1 cellular context compared by ENCODE assay signal in genomic region chr22:46659059-46659790, GRCh38.
TF ChIP-seq lines count a peak whose summit lies in the region.

No MANE protein-coding gene starts in this region.

TF ChIP-seq in H1, 55 proteins besides CTCF, POLR2A, EP300 and RAD21:
- TF ChIP-seq SIRT6 (IDR thresholded peaks at IDR 0.05; ENCODE audit: low read length) = no peak
- no peak for TF ChIP-seq CBX5 (IDR thresholded peaks at IDR 0.05; ENCODE audit: low read depth, low read length)
- TF ChIP-seq SP2 (IDR thresholded peaks at IDR 0.05; ENCODE audit: low read length) = no peak
- no peak for TF ChIP-seq RFX5 (IDR thresholded peaks at IDR 0.05; ENCODE audit: borderline replicate concordance, low read depth, low read length)
- TF ChIP-seq BACH1 (IDR thresholded peaks at IDR 0.05; ENCODE audit: low read length) = no peak
- no peak for TF ChIP-seq ATF3 (IDR thresholded peaks at IDR 0.05; ENCODE audit: insufficient read depth, low read depth, low read length)
- TF ChIP-seq FOSL1 (IDR thresholded peaks at IDR 0.05; ENCODE audit: insufficient read depth, low read depth, low read length) = no peak
- TF ChIP-seq TAF7 (optimal IDR thresholded peaks at IDR 0.05; ENCODE audit: borderline replicate concordance, low read depth, low read length) = no peak
- TF ChIP-seq CTBP2 (IDR thresholded peaks at IDR 0.05; ENCODE audit: borderline replicate concordance, insufficient read depth, insufficient read length, low read length) = no peak
- TF ChIP-seq SUZ12 (IDR thresholded peaks at IDR 0.05; ENCODE audit: low read length) = no peak
- no peak for TF ChIP-seq SRF (IDR thresholded peaks at IDR 0.05; ENCODE audit: low read depth, low read length)
- no peak for TF ChIP-seq SP4 (IDR thresholded peaks at IDR 0.05; ENCODE audit: low read length)
- no peak for TF ChIP-seq KDM5A (IDR thresholded peaks at IDR 0.05; ENCODE audit: low read length)
- TF ChIP-seq, protein P1, sequence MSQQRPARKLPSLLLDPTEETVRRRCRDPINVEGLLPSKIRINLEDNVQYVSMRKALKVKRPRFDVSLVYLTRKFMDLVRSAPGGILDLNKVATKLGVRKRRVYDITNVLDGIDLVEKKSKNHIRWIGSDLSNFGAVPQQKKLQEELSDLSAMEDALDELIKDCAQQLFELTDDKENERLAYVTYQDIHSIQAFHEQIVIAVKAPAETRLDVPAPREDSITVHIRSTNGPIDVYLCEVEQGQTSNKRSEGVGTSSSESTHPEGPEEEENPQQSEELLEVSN (IDR thresholded peaks at IDR 0.05) = no peak
- no peak for TF ChIP-seq JUN (IDR thresholded peaks at IDR 0.05; ENCODE audit: low read depth, low read length)
- TF ChIP-seq ASH2L (IDR thresholded peaks at IDR 0.05; ENCODE audit: low read length) = no peak
TF ChIP-seq in H1: peak in this region for 0.
